Comparison of ENCODE assay signal across 9 cellular contexts in genomic region chr2:68766378-68766845, GRCh38. TPM values are rescaled to one million over a fixed set of nuclear protein-coding genes. Genes with fewer than 3 reads are reported as not detected.
DNase-seq lines count a peak whose midpoint lies in the region; ATAC-seq, FAIRE-seq and TF ChIP-seq lines count a peak whose summit lies in the region.
"Had no signal": no experiment of that assay in that cellular context is flagged by ENCODE, and none has a peak within 500 bp of the region (broad histone marks: within the 10 kb centered on the region; RNA-seq: fewer than 3 reads in every experiment).

No MANE protein-coding gene starts in this region.

- ATAC-seq in HG03103 (IDR thresholded peaks at IDR 0.05; ENCODE audit: low read depth, unreplicated experiment) (peak; percentile 53), pancreas (peak in 3 of 4 donors; percentile 68 to 81 (median 74)), HG03521 (IDR thresholded peaks at IDR 0.05; ENCODE audit: unreplicated experiment) (no peak)

- no peaks in the 10 kb centered on the region for H3K36me3 ChIP-seq in pancreas

- H3K27me3 ChIP-seq in pancreas: no peaks in the 10 kb centered on the region

- H3K4me1 ChIP-seq in pancreas: peaks cover 4 to 22% (median 4%) of the 10 kb centered on the region in 3 donors

- DNase-seq in Ammon's horn (ENCODE audit: low spot score): peak; percentile 59
- DNase-seq in activated CD4-positive, CD25-positive, alpha-beta regulatory T cell treated with anti-CD3 and anti-CD28 coated beads, Interleukin-2, amount 50 U/mL, for 72 hours: peak; percentile 55
- DNase-seq in effector CD8-positive, alpha-beta T cell (lab: John Stamatoyannopoulos, UW): peak; percentile 12
- DNase-seq in pancreas: peak in 1 of 6 donors; percentile 41
- DNase-seq in NCI-H1436 (lab: John Stamatoyannopoulos, UW): no peak
- no peak for DNase-seq in ecto neural progenitor cell (ENCODE audit: low spot score)

- TF ChIP-seq CTCF in pancreas (IDR thresholded peaks at IDR 0.05): no peak

- no peak overlapping the region for H3K27ac ChIP-seq in pancreas
- H3K27ac ChIP-seq: VCaP had no signal

- no peak for FAIRE-seq in pancreas (lab: Jason Lieb, UNC)

- intact Hi-C loops in pancreas (cut with DNase I): no loop called here

- no peak overlapping the region for H3K4me3 ChIP-seq in pancreas

- no peaks in the 10 kb centered on the region for H3K9me3 ChIP-seq in pancreas

- WGBS in pancreas, 2 donors: 30 to 34% methylated on average over 5 of the region's 5 CpGs

RNA-seq across cellular contexts. Expression of gene ARHGAP25, which starts 31.8 kb away (rescaled TPM):
- total RNA-seq in pancreas: 1 to 10 TPM; 1.4 to 8.4 (median 2.0) TPM
- 1 to 10 TPM; 1.4 to 3.6 TPM for polyA plus RNA-seq in pancreas

Comparison
In these comparisons a context has a peak if more than half of its experiments do, and no peak if none do; other contexts are left out.
1. DNase-seq: peak in Ammon's horn (single experiment), activated CD4-positive, CD25-positive, alpha-beta regulatory T cell treated with anti-CD3 and anti-CD28 coated beads, Interleukin-2, amount 50 U/mL, for 72 hours (single experiment) and effector CD8-positive, alpha-beta T cell (single experiment); none in NCI-H1436 (single experiment) and ecto neural progenitor cell (single experiment).